In the genomic region with DNA sequence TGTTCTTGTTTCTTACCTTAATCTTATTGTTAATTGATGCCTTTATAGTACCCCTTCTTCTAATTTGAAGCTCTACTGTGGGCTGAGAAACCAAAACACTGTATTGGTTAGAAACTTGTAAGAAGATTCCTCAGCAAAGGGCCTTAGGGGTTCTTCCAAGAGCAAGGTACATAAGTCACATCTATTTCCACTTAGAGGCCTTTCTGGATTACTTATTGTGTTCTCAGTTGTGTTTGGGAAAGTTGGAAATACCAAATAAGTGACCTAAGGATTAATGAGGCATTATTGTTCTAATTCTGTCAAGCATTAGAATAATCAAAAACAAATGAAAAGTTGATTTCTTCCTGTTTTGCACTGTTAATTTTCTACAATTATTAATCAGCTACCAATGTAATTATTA, we compare ENCODE assay signal across 23 cellular contexts.
A peak's percentile ranks its signal among the peaks of the same experiment; 100 is the strongest.
DNase-seq lines count a peak whose midpoint lies in the region; FAIRE-seq and TF ChIP-seq lines count a peak whose summit lies in the region.
"Had no signal": no experiment of that assay in that cellular context is flagged by ENCODE, and none has a peak within 500 bp of the region (broad histone marks: within the 10 kb centered on the region; RNA-seq: fewer than 3 reads in every experiment).

No MANE protein-coding gene starts in this region.

- FAIRE-seq in H54 (lab: Jason Lieb, UNC), result peak; percentile 45
- FAIRE-seq: A549, GM12891, GM18507 had no signal

- H3K4me3 ChIP-seq in epithelial cell of proximal tubule (ENCODE audit: low read depth, low read length), result no peak overlapping the region
- H3K4me3 ChIP-seq in tibial artery, result no peak overlapping the region
- no peak overlapping the region for H3K4me3 ChIP-seq in esophagus squamous epithelium
- H3K4me3 ChIP-seq: A549; BLaER1 treated with 17β-estradiol and CSF1 and Interleukin-3, amounts not matched to agents 10 nM and 100 nM; GM23338; HAP-1 had no signal

- H3K9me3 ChIP-seq in tibial artery (no peaks in the 10 kb centered on the region), esophagus squamous epithelium (no peaks in the 10 kb centered on the region)
- H3K9me3 ChIP-seq: A549; BE2C; BLaER1 treated with 17β-estradiol and CSF1 and Interleukin-3, amounts not matched to agents 10 nM and 100 nM; HAP-1 had no signal

- TF ChIP-seq POLR2A in H54 (IDR thresholded peaks at IDR 0.05; ENCODE audit: low read depth, low read length) (no peak), esophagus squamous epithelium (IDR thresholded peaks at IDR 0.05) (no peak)

- no peak for DNase-seq in H54 (ENCODE audit: insufficient read length, low spot score)
- peak; percentile 87 for DNase-seq in epithelial cell of proximal tubule (ENCODE audit: low read depth)
- peak; percentile 6 for DNase-seq in kidney tubule cell (ENCODE audit: low spot score)
- DNase-seq in renal cortical epithelial cell (ENCODE audit: low read depth), result peak; percentile 98
- no peak for DNase-seq in tibial artery
- DNase-seq in esophagus squamous epithelium (lab: John Stamatoyannopoulos, UW), result no peak
- no peak for DNase-seq in pons (ENCODE audit: low spot score)
- DNase-seq: 8988T; ACHN; AML-193; BE2C; Calu3; CD4-positive, alpha-beta memory T cell; COR-L47; DMS53; DMS79 treated with DMSO at 0.1 percent for 48 hours; GF-D8 had no signal

- no peak for TF ChIP-seq CTCF in epithelial cell of proximal tubule (conservative IDR thresholded peaks at IDR 0.05; ENCODE audit: low read depth, low read length)
- no peak for TF ChIP-seq CTCF in tibial artery (IDR thresholded peaks at IDR 0.05)
- no peak for TF ChIP-seq CTCF in esophagus squamous epithelium (IDR thresholded peaks at IDR 0.05)

- peaks cover 0 to 53% of the 10 kb centered on the region in 2 donors for H3K27me3 ChIP-seq in tibial artery
- peaks cover 0 to 68% (median 7%) of the 10 kb centered on the region in 4 donors for H3K27me3 ChIP-seq in esophagus squamous epithelium

- H3K27ac ChIP-seq in tibial artery (no peak overlapping the region), esophagus squamous epithelium (no peak overlapping the region)
- H3K27ac ChIP-seq: A549; BLaER1 treated with 17β-estradiol and CSF1 and Interleukin-3, amounts not matched to agents 10 nM and 100 nM had no signal

- no peaks in the 10 kb centered on the region for H3K4me1 ChIP-seq in tibial artery
- no peaks in the 10 kb centered on the region for H3K4me1 ChIP-seq in esophagus squamous epithelium
- H3K4me1 ChIP-seq: A549; BE2C; BLaER1 treated with 17β-estradiol and CSF1 and Interleukin-3, amounts not matched to agents 10 nM and 100 nM had no signal

- intact Hi-C loops in tibial artery (cut with DNase I; ENCODE audit: low total_unique reads) (no loop called here), esophagus squamous epithelium (cut with DNase I) (no loop called here)

- H3K36me3 ChIP-seq in tibial artery, result no peaks in the 10 kb centered on the region
- H3K36me3 ChIP-seq in esophagus squamous epithelium, result no peaks in the 10 kb centered on the region
- H3K36me3 ChIP-seq: BE2C; BLaER1 treated with 17β-estradiol and CSF1 and Interleukin-3, amounts not matched to agents 10 nM and 100 nM; HAP-1 had no signal

Comparison
In these comparisons a context has a peak if more than half of its experiments do, and no peak if none do; other contexts are left out.
1. DNase-seq: peak in epithelial cell of proximal tubule (single experiment), kidney tubule cell (single experiment) and renal cortical epithelial cell (single experiment); none in H54 (single experiment), tibial artery (0 of 2), esophagus squamous epithelium (single experiment) and pons (single experiment).